Comparison of ENCODE assay signal across 26 cellular contexts in genomic region chr5:175037820-175038219, GRCh38.
"Had no signal": no experiment of that assay in that cellular context is flagged by ENCODE, and none has a peak within 500 bp of the region (broad histone marks: within the 10 kb centered on the region; RNA-seq: fewer than 3 reads in every experiment).

No MANE protein-coding gene starts in this region.

- H3K4me3 Mint-ChIP-seq: immature natural killer cell; mesothelial cell of epicardium; naive B cell; naive thymus-derived CD8-positive, alpha-beta T cell had no signal

- H2AFZ ChIP-seq: hepatocyte had no signal

- H3K79me2 ChIP-seq: hepatocyte had no signal

- H3K36me3 Mint-ChIP-seq: immature natural killer cell; mesothelial cell of epicardium; naive B cell; naive thymus-derived CD8-positive, alpha-beta T cell had no signal

- FAIRE-seq: endothelial cell of umbilical vein, frontal cortex, kidney had no signal

- H3K27me3 Mint-ChIP-seq: naive B cell had no signal

- H3K27me3 ChIP-seq: dorsolateral prefrontal cortex, esophagus muscularis mucosa, foreskin keratinocyte, gastroesophageal sphincter, heart left ventricle, hepatocyte, left lung had no signal

- H3K27ac Mint-ChIP-seq: immature natural killer cell; mesothelial cell of epicardium; naive B cell; naive thymus-derived CD8-positive, alpha-beta T cell had no signal

- H3K36me3 ChIP-seq: esophagus muscularis mucosa, gastroesophageal sphincter, heart left ventricle, left lung, lower lobe of right lung had no signal

- H3K4me1 ChIP-seq: esophagus muscularis mucosa, foreskin keratinocyte, gastroesophageal sphincter, heart left ventricle, left lung, lower lobe of right lung had no signal

- H3K4me3 ChIP-seq: coronary artery, dorsolateral prefrontal cortex, esophagus muscularis mucosa, gastroesophageal sphincter, heart left ventricle, hepatocyte, left lung, lower lobe of right lung, mucosa of descending colon had no signal

- H3K4me1 Mint-ChIP-seq: immature natural killer cell, mesothelial cell of epicardium, naive B cell had no signal

- H3K27ac ChIP-seq: coronary artery, dorsolateral prefrontal cortex, esophagus muscularis mucosa, foreskin keratinocyte, gastroesophageal sphincter, heart left ventricle, hepatocyte, left lung, lower lobe of right lung had no signal

- DNase-seq: dermis blood vessel endothelial cell; dorsolateral prefrontal cortex; effector CD4-positive, alpha-beta T cell; effector memory CD4-positive, alpha-beta T cell; foreskin keratinocyte; heart left ventricle; hypothalamus; immature natural killer cell; islet precursor cell; kidney; kidney glomerular epithelial cell; left colon; left lung; left ventricle myocardium superior; lower lobe of right lung; mesenchymal stem cell; mucosa of descending colon; naive B cell; naive thymus-derived CD8-positive, alpha-beta T cell had no signal

- H3K9me3 ChIP-seq: gastroesophageal sphincter, lower lobe of right lung, mucosa of descending colon had no signal

- H3K4me2 ChIP-seq: hepatocyte had no signal

- ATAC-seq: foreskin keratinocyte; gastroesophageal sphincter; heart left ventricle; left colon; left lung; left ventricle myocardium superior; lower lobe of right lung; mucosa of descending colon; naive thymus-derived CD8-positive, alpha-beta T cell had no signal
